In the genomic region with DNA sequence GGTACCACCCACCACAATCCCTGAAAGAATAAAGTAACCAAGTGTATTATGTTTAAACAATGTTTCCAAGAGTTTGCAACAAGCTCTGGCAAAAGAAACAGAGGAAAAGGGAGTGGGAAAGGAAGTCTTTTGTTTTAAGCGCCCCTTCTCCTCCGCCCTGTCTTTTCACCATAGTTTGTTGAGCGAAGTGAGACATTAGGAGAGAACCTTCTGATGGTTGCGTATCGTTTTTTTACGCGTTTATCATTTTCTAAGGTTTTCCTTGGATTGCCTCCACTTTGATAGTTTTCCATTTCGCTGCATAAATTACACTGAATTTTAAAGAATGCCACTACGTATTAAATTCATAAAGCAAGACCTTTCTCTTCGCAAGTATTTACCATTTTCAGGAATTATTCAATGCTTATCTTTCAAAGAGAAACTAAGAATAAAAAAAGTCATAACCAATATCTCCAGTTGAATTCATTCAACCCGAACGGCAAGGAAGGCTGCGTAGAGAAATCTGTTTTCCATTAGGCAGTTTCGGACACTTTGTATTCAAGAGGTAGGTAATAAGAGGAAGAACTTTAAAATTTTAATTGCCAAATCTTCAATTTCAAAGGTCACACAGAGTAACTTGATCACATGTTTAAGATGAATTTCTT, we compare ENCODE assay signal across 10 cellular contexts. TPM values are rescaled to one million over a fixed set of nuclear protein-coding genes. Genes with fewer than 3 reads are reported as not detected.
DNase-seq lines count a peak whose midpoint lies in the region; ATAC-seq and TF ChIP-seq lines count a peak whose summit lies in the region.
"Had no signal": no experiment of that assay in that cellular context is flagged by ENCODE, and none has a peak within 500 bp of the region (broad histone marks: within the 10 kb centered on the region; RNA-seq: fewer than 3 reads in every experiment).

No MANE protein-coding gene starts in this region.

- H3K4me2 ChIP-seq in PC-9, result peak overlapping the region; percentile 81; the same call in 1 of the 2 replicates

- no TSS peak for BruUV-seq in PC-9 (replicated peaks; lab: Mats Ljungman, UMichigan)

- ATAC-seq in gastroesophageal sphincter (no peak), gastrocnemius medialis (no peak), GM18907 (IDR thresholded peaks at IDR 0.05; ENCODE audit: unreplicated experiment) (no peak), HG03159 (IDR thresholded peaks at IDR 0.05; ENCODE audit: unreplicated experiment) (no peak)

- H3K36me3 ChIP-seq in PC-9 (ENCODE audit: low read depth), result no peaks in the 10 kb centered on the region
- H3K36me3 ChIP-seq in gastroesophageal sphincter, result no peaks in the 10 kb centered on the region
- no peaks in the 10 kb centered on the region for H3K36me3 ChIP-seq in gastrocnemius medialis
- H3K36me3 ChIP-seq: neutrophil, SJSA1 had no signal

- H3K9me2 ChIP-seq in PC-9 (ENCODE audit: insufficient read depth), result no peaks in the 10 kb centered on the region

- intact Hi-C loops in PC-9 (cut with micrococcal nuclease; ENCODE audit: unreplicated experiment) (loop anchor here (5.0 kb wide), 1 partner anchor 608 kb away; no protein-coding TSS in a partner anchor), gastrocnemius medialis (cut with DNase I; ENCODE audit: low total_unique reads) (no loop called here)

- in situ Hi-C loops in gastrocnemius medialis (cut with MboI; ENCODE audit: low sequenced_read_pairs in 4 of 4), result no loop called here

- no peaks in the 10 kb centered on the region for H3K79me2 ChIP-seq in PC-9 (ENCODE audit: low read depth)

- WGBS in gastroesophageal sphincter (ENCODE audit: low coverage in 1 of 2), 2 donors, result 4 to 5% methylated on average over 14 of the region's 14 CpGs

- no peak overlapping the region for H3K27ac ChIP-seq in PC-9
- H3K27ac ChIP-seq in gastroesophageal sphincter, result peak overlapping the region; percentile 67 to 88 (median 76)
- no peak overlapping the region for H3K27ac ChIP-seq in gastrocnemius medialis
- H3K27ac ChIP-seq: neutrophil, SJSA1 had no signal

- H3K4me1 ChIP-seq in PC-9 (replicated peaks; ENCODE audit: insufficient read depth), result no peaks in the 10 kb centered on the region
- peaks cover 0 to 52% (median 0%) of the 10 kb centered on the region in 3 donors for H3K4me1 ChIP-seq in gastroesophageal sphincter
- peaks cover 21 to 23% of the 10 kb centered on the region in 2 donors for H3K4me1 ChIP-seq in gastrocnemius medialis

- POLR2A ChIA-PET in PC-9 (lab: Charles Lee; ENCODE audit: unreplicated experiment), result interaction anchor here (0.6 to 0.7 kb wide), 3 partner anchors 474 to 641 kb away, joined by 3 to 6 read pairs (median 5); no protein-coding TSS in a partner anchor

- H3K9me3 ChIP-seq in PC-9 (ENCODE audit: insufficient read depth, low read depth) (no peaks in the 10 kb centered on the region), gastroesophageal sphincter (no peaks in the 10 kb centered on the region), gastrocnemius medialis (no peaks in the 10 kb centered on the region)
- H3K9me3 ChIP-seq: neutrophil, SJSA1 had no signal

- H4K20me1 ChIP-seq in PC-9 (ENCODE audit: insufficient read depth), result no peaks in the 10 kb centered on the region

- no peaks in the 10 kb centered on the region for H3K27me3 ChIP-seq in PC-9 (ENCODE audit: insufficient read depth, low read depth)
- peaks cover 12% of the 10 kb centered on the region for H3K27me3 ChIP-seq in gastroesophageal sphincter
- H3K27me3 ChIP-seq in gastrocnemius medialis, result peaks cover 59 to 65% (median 61%) of the 10 kb centered on the region in 3 donors

- no peak for TF ChIP-seq EP300 in gastroesophageal sphincter (IDR thresholded peaks at IDR 0.05)

- DNase-seq in NCI-H2196 (lab: John Stamatoyannopoulos, UW; ENCODE audit: unreplicated experiment) (peak; percentile 34), NCI-H2196 treated with DMSO at 0.1 percent for 48 hours (lab: John Stamatoyannopoulos, UW; ENCODE audit: unreplicated experiment) (no peak), PC-9 (no peak), gastrocnemius medialis (no peak), DMS153 treated with DMSO at 0.1 percent for 48 hours (lab: John Stamatoyannopoulos, UW; ENCODE audit: unreplicated experiment) (no peak)

- H3K4me3 ChIP-seq in PC-9 (peak overlapping the region; percentile 50; the same call in 1 of the 2 replicates), gastroesophageal sphincter (peak overlapping the region; percentile 55 to 82), gastrocnemius medialis (peak overlapping the region; percentile 34 to 52 (median 49))
- H3K4me3 ChIP-seq: SJSA1 had no signal

- CTCF ChIA-PET in PC-9 (lab: Charles Lee), result no interaction called here

- H2AFZ ChIP-seq in PC-9, result no peak overlapping the region

- H3F3A ChIP-seq in PC-9 (ENCODE audit: insufficient read depth, low read depth), result no peaks in the 10 kb centered on the region

- TF ChIP-seq POLR2A in gastroesophageal sphincter (IDR thresholded peaks at IDR 0.05) (no peak), gastrocnemius medialis (IDR thresholded peaks at IDR 0.05) (no peak)

- TF ChIP-seq CTCF in PC-9 (conservative IDR thresholded peaks at IDR 0.05) (no peak), gastroesophageal sphincter (IDR thresholded peaks at IDR 0.05) (no peak), gastrocnemius medialis (IDR thresholded peaks at IDR 0.05 in 4 of 5, conservative IDR thresholded peaks at IDR 0.05 in 1 of 5) (no peak)

RNA-seq across cellular contexts. Expression of a gene that starts 0.9 kb away (rescaled TPM):
- total RNA-seq in PC-9 (2021) (0.57 and 1.0 TPM in 2 replicates), gastroesophageal sphincter (100 to 1,000 TPM in 3 of 4 donors, 10 to 100 TPM in 1; 71.6 to 210 (median 175) TPM), gastrocnemius medialis (under 1 TPM; 0.07 to 0.88 (median 0.14) TPM)
- total RNA-seq: SJSA1 had no signal

Comparison
In these comparisons a context has a peak if more than half of its experiments do, and no peak if none do; other contexts are left out.
1. H3K27ac ChIP-seq: peak in gastroesophageal sphincter (4 of 4); none in PC-9 (single experiment) and gastrocnemius medialis (0 of 4).
2. RNA of a gene that starts 0.9 kb away (total RNA-seq): 71.6 to 210 TPM in gastroesophageal sphincter; 0.57 to 1.0 TPM in PC-9 and 0.07 to 0.88 TPM in gastrocnemius medialis; every median in the first group is over 10 times any median in the second.
3. Peak in every context shown above with its lines, with median percentiles within 50 percentile points of each other: H3K4me3 ChIP-seq.